In the genomic region with DNA sequence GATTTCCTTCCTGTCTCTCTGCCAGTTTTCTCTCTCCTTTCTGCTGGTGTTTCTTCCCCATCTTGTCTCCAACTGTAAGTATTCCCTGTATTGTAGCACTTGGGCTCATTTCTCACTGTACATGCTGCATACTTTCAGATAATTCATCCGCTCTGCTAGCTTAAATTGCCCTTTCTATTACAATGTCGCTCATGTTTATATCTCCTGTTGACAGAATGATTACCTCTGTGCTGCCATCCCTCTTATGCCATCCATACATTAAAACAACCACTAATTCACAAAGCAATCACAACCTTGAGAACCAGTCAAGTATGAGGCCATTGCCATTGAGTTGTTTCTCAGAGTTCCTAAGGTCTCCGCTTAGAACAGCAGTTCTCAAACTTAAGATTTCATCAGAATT, we compare ENCODE assay signal across 5 cellular contexts.
"Had no signal": no experiment of that assay in that cellular context is flagged by ENCODE, and none has a peak within 500 bp of the region (broad histone marks: within the 10 kb centered on the region; RNA-seq: fewer than 3 reads in every experiment).

No MANE protein-coding gene starts in this region.

- H3K4me3 ChIP-seq: K562 had no signal

- FAIRE-seq: HepG2, HTR-8/SVneo, K562 had no signal

- DNase-seq: IMR-90 had no signal

- H3K27ac ChIP-seq: HL-60 had no signal
